In genomic region chr15:61228025-61228901, GRCh38 we compare ENCODE assay signal across 8 cellular contexts. TPM values are rescaled to one million over a fixed set of nuclear protein-coding genes. Genes with fewer than 3 reads are reported as not detected.
DNase-seq lines count a peak whose midpoint lies in the region; ATAC-seq and TF ChIP-seq lines count a peak whose summit lies in the region.

No MANE protein-coding gene starts in this region.

- no peak overlapping the region for H3K27ac Mint-ChIP-seq in immature natural killer cell
- no peak overlapping the region for H3K27ac Mint-ChIP-seq in stimulated activated naive CD8-positive, alpha-beta T cell treated with anti-CD3 and anti-CD28 coated beads, Interleukin-15, amount 100 ng/mL, for 72 hours

- H3K4me3 ChIP-seq in AG04450 (ENCODE audit: low read depth, low read length) (peak overlapping the region; percentile 69), astrocyte of the spinal cord (ENCODE audit: low read depth, low read length) (peak overlapping the region; percentile 73)
- no peak overlapping the region for H3K4me3 ChIP-seq in effector memory CD4-positive, alpha-beta T cell (ENCODE audit: insufficient read depth, low read depth, low read length, poor library complexity, severe bottlenecking)

- no peak for ATAC-seq in stimulated activated naive CD8-positive, alpha-beta T cell treated with anti-CD3 and anti-CD28 coated beads, Interleukin-15, amount 100 ng/mL, for 72 hours
- no peak for ATAC-seq in HG02840 (IDR thresholded peaks at IDR 0.05; ENCODE audit: low FRiP score, unreplicated experiment)

- no peaks in the 10 kb centered on the region for H3K36me3 Mint-ChIP-seq in immature natural killer cell

- peaks cover 24% of the 10 kb centered on the region for H3K27me3 ChIP-seq in AG04450 (ENCODE audit: control insufficient read depth, insufficient read depth, low read length)
- H3K27me3 ChIP-seq in effector memory CD4-positive, alpha-beta T cell (replicated peaks; ENCODE audit: control insufficient read depth, insufficient read depth, low read length, poor library complexity, severe bottlenecking): peaks cover 17% of the 10 kb centered on the region

- peak overlapping the region in 4 of 5 donors; percentile 17 to 56 (median 33) for H3K4me3 Mint-ChIP-seq in immature natural killer cell
- peak overlapping the region; percentile 60 to 67 for H3K4me3 Mint-ChIP-seq in stimulated activated naive CD8-positive, alpha-beta T cell treated with anti-CD3 and anti-CD28 coated beads, Interleukin-15, amount 100 ng/mL, for 72 hours

- POLR2A ChIA-PET in AG04450 (lab: Yijun Ruan, JAX): interaction anchor here (0.6 to 0.7 kb wide), 5 partner anchors 49 to 1730 kb away, joined by 3 to 11 read pairs (median 7); no protein-coding TSS in a partner anchor

- H3K4me1 ChIP-seq in effector memory CD4-positive, alpha-beta T cell (ENCODE audit: control insufficient read depth, insufficient read depth, low read length, poor library complexity, severe bottlenecking): peaks cover 11% of the 10 kb centered on the region

- DNase-seq in AG04450 (ENCODE audit: low read depth, low spot score): no peak
- peak; percentile 21 for DNase-seq in HCEC 1CT
- DNase-seq in astrocyte of the spinal cord (ENCODE audit: low read depth, low spot score): peak; percentile 24
- DNase-seq in immature natural killer cell: no peak
- no peak for DNase-seq in stimulated activated naive CD8-positive, alpha-beta T cell treated with anti-CD3 and anti-CD28 coated beads, Interleukin-15, amount 100 ng/mL, for 72 hours
- no peak for DNase-seq in effector memory CD4-positive, alpha-beta T cell
- no peak for DNase-seq in stimulated activated naive CD4-positive, alpha-beta T cell (lab: John Stamatoyannopoulos, UW)

- CTCF ChIA-PET in AG04450 (lab: Charles Lee): interaction anchor here (0.6 to 1.7 kb wide), 18 partner anchors 8 to 583 kb away, joined by 3 to 9 read pairs (median 4); no protein-coding TSS in a partner anchor

- no peaks in the 10 kb centered on the region for H3K9me3 ChIP-seq in AG04450 (ENCODE audit: control insufficient read depth, insufficient read depth, low read length)
- no peaks in the 10 kb centered on the region for H3K9me3 ChIP-seq in effector memory CD4-positive, alpha-beta T cell (ENCODE audit: control insufficient read depth, low read length)

- peaks cover 6 to 18% (median 10%) of the 10 kb centered on the region in 3 donors for H3K27me3 Mint-ChIP-seq in immature natural killer cell (ENCODE audit: low read depth in 3 of 3)
- peaks cover 90% of the 10 kb centered on the region for H3K27me3 Mint-ChIP-seq in stimulated activated naive CD8-positive, alpha-beta T cell treated with anti-CD3 and anti-CD28 coated beads, Interleukin-15, amount 100 ng/mL, for 72 hours

- no peaks in the 10 kb centered on the region for H3K9me3 Mint-ChIP-seq in immature natural killer cell
- H3K9me3 Mint-ChIP-seq in stimulated activated naive CD8-positive, alpha-beta T cell treated with anti-CD3 and anti-CD28 coated beads, Interleukin-15, amount 100 ng/mL, for 72 hours: no peaks in the 10 kb centered on the region

- no peaks in the 10 kb centered on the region for H3K36me3 ChIP-seq in effector memory CD4-positive, alpha-beta T cell (ENCODE audit: control insufficient read depth, insufficient read depth, low read length)

- H3K4me1 Mint-ChIP-seq in immature natural killer cell: peaks cover 3 to 6% of the 10 kb centered on the region in 2 donors
- peaks cover 14% of the 10 kb centered on the region for H3K4me1 Mint-ChIP-seq in stimulated activated naive CD8-positive, alpha-beta T cell treated with anti-CD3 and anti-CD28 coated beads, Interleukin-15, amount 100 ng/mL, for 72 hours

- TF ChIP-seq CTCF in AG04450 (IDR thresholded peaks at IDR 0.05; ENCODE audit: low read depth, low read length) (no peak), astrocyte of the spinal cord (IDR thresholded peaks at IDR 0.05; ENCODE audit: low read depth, low read length) (no peak)

- in situ Hi-C loops in astrocyte of the spinal cord (cut with HindIII; ENCODE audit: low sequenced_read_pairs): no loop called here

- no peak overlapping the region for H3K27ac ChIP-seq in AG04450 (ENCODE audit: low read depth, low read length)
- H3K27ac ChIP-seq in effector memory CD4-positive, alpha-beta T cell (ENCODE audit: insufficient read depth, low read length, poor library complexity, severe bottlenecking): no peak overlapping the region

RNA-seq across cellular contexts. Expression of gene RORA, which starts 0.8 kb away (rescaled TPM):
- 2.2 and 2.9 TPM in 2 replicates for polyA plus RNA-seq in AG04450 (2011; rRNA removed)
- polyA minus RNA-seq in AG04450 (2011; rRNA and poly(A)+ RNA removed): 13.1 and 17.8 TPM in 2 replicates
- 10 to 100 TPM; 45.4 to 79.2 (median 66.1) TPM for polyA plus RNA-seq in immature natural killer cell

Comparison
In these comparisons a context has a peak if more than half of its experiments do, and no peak if none do; other contexts are left out.
1. DNase-seq: peak in HCEC 1CT (single experiment) and astrocyte of the spinal cord (single experiment); none in AG04450 (single experiment), immature natural killer cell (0 of 3), stimulated activated naive CD8-positive, alpha-beta T cell treated with anti-CD3 and anti-CD28 coated beads, Interleukin-15, amount 100 ng/mL, for 72 hours (0 of 2), effector memory CD4-positive, alpha-beta T cell (0 of 3) and stimulated activated naive CD4-positive, alpha-beta T cell (0 of 6).
2. RNA of gene RORA, which starts 0.8 kb away (polyA plus RNA-seq): 45.4 to 79.2 TPM in immature natural killer cell; 2.2 to 2.9 TPM in AG04450; every median in the first group is over 10 times any median in the second.